11 cellular contexts compared by ENCODE assay signal in genomic region chr2:145380436-145381017, GRCh38.
DNase-seq lines count a peak whose midpoint lies in the region; ATAC-seq, FAIRE-seq and TF ChIP-seq lines count a peak whose summit lies in the region.
"Had no signal": no experiment of that assay in that cellular context is flagged by ENCODE, and none has a peak within 500 bp of the region (broad histone marks: within the 10 kb centered on the region; RNA-seq: fewer than 3 reads in every experiment).

No MANE protein-coding gene starts in this region.

- peaks cover under 1% of the 10 kb centered on the region for H3K9me3 Mint-ChIP-seq in mesothelial cell of epicardium
- H3K9me3 Mint-ChIP-seq: activated CD8-positive, alpha-beta T cell treated with anti-CD3 and anti-CD28 coated beads for 36 hours had no signal

- POLR2A ChIA-PET in K562 (lab: Yijun Ruan, JAX) = interaction anchor here (0.6 kb wide), 1 partner anchor 219 kb away, joined by 3 read pairs; no protein-coding TSS in a partner anchor

- no peaks in the 10 kb centered on the region for H3K27me3 Mint-ChIP-seq in mesothelial cell of epicardium (ENCODE audit: low read depth)
- H3K27me3 Mint-ChIP-seq: memory B cell had no signal

- no peak for ATAC-seq in K562
- ATAC-seq in GM18907 (IDR thresholded peaks at IDR 0.05; ENCODE audit: unreplicated experiment) = no peak
- ATAC-seq: activated CD8-positive, alpha-beta T cell treated with anti-CD3 and anti-CD28 coated beads for 36 hours had no signal

- TF ChIP-seq CTCF in K562 (IDR thresholded peaks at IDR 0.05 in 2 of 3, conservative IDR thresholded peaks at IDR 0.05 in 1 of 3; ENCODE audit: insufficient read depth in 2 of 3, low read depth in 1 of 3, low read length in 3 of 3) (no peak), mesothelial cell of epicardium (IDR thresholded peaks at IDR 0.05; ENCODE audit: unreplicated experiment) (no peak)

- H3K9me1 ChIP-seq in K562 (ENCODE audit: control insufficient read depth, insufficient read depth, low read length) = no peaks in the 10 kb centered on the region

- H3K27ac ChIP-seq in K562 (ENCODE audit: extremely low read depth, low read depth, low read length) = no peak overlapping the region

- 52% methylated on average over 4 of the region's 4 CpGs for WGBS in K562 (ENCODE audit: insufficient coverage, low coverage, missing lambda C conversion rate)

- no peaks in the 10 kb centered on the region for H3K36me3 ChIP-seq in K562 (ENCODE audit: control insufficient read depth, insufficient read depth, low read length)

- no peak overlapping the region for H3K9ac ChIP-seq in K562 (ENCODE audit: insufficient read depth in 1 of 2, low read depth in 2 of 2, low read length in 2 of 2)

- H4K20me1 ChIP-seq in K562 (replicated peaks; ENCODE audit: control insufficient read depth, insufficient read depth, low read length) = no peaks in the 10 kb centered on the region

- no peaks in the 10 kb centered on the region for H3K4me1 ChIP-seq in K562 (replicated peaks in 1 of 2; ENCODE audit: control insufficient read depth in 2 of 2, insufficient read depth in 2 of 2, low read length in 2 of 2)

- no peak overlapping the region for H3K4me2 ChIP-seq in K562 (ENCODE audit: insufficient read depth, low read length)

- no peaks in the 10 kb centered on the region for H3K36me3 Mint-ChIP-seq in mesothelial cell of epicardium
- H3K36me3 Mint-ChIP-seq: memory B cell had no signal

- in situ Hi-C loops in K562 (cut with MboI) = no loop called here

- no peak for TF ChIP-seq EP300 in K562 (IDR thresholded peaks at IDR 0.05; ENCODE audit: low read length)

- CTCF ChIA-PET in K562 (lab: Yijun Ruan, JAX; ENCODE audit: low intra/inter-chr PET ratio) = interaction anchor here (0.7 kb wide), 1 partner anchor 34 kb away, joined by 5 read pairs; no protein-coding TSS in a partner anchor

- no TSS peak for BruUV-seq in K562 (replicated peaks; lab: Mats Ljungman, UMichigan)

- no peak overlapping the region for H3K4me3 ChIP-seq in K562

- no peaks in the 10 kb centered on the region for H3K27me3 ChIP-seq in K562 (ENCODE audit: control insufficient read depth in 2 of 2, insufficient read depth in 2 of 2, low read length in 2 of 2)

- H3K4me3 Mint-ChIP-seq in mesothelial cell of epicardium = no peak overlapping the region
- H3K4me3 Mint-ChIP-seq: activated CD8-positive, alpha-beta T cell treated with anti-CD3 and anti-CD28 coated beads for 36 hours; memory B cell had no signal

- FAIRE-seq in K562 (lab: Jason Lieb, UNC) = no peak

- H3K79me2 ChIP-seq in K562 (ENCODE audit: control insufficient read depth, insufficient read depth, low read length) = no peaks in the 10 kb centered on the region

- TF ChIP-seq RAD21 in K562 (CRISPR knock-in tag; conservative IDR thresholded peaks at IDR 0.05 in 1 of 2, IDR thresholded peaks at IDR 0.05 in 1 of 2) = no peak

- H3K4me1 Mint-ChIP-seq in mesothelial cell of epicardium = peaks cover 8% of the 10 kb centered on the region
- H3K4me1 Mint-ChIP-seq: memory B cell had no signal

- H3K9me3 ChIP-seq in K562 (replicated peaks; ENCODE audit: control insufficient read depth, insufficient read depth, low read depth, low read length) = no peaks in the 10 kb centered on the region

- TF ChIP-seq POLR2A in K562 (conservative IDR thresholded peaks at IDR 0.05) = no peak

- intact Hi-C loops in K562 (cut with micrococcal nuclease) = no loop called here

- H2AFZ ChIP-seq in K562 (ENCODE audit: low read depth, low read length) = no peak overlapping the region

- H3K27ac Mint-ChIP-seq in mesothelial cell of epicardium = peak overlapping the region; percentile 22
- H3K27ac Mint-ChIP-seq: activated CD8-positive, alpha-beta T cell treated with anti-CD3 and anti-CD28 coated beads for 36 hours; memory B cell had no signal

- DNase-seq in COLO829 (ENCODE audit: low spot score) (peak; percentile 77), LHCN-M2 (ENCODE audit: low read depth) (peak; percentile 99), K562 (ENCODE audit: extremely low read depth in 1 of 4, low spot score in 3 of 4) (no peak), mesothelial cell of epicardium (ENCODE audit: low spot score in 2 of 2, unreplicated experiment in 2 of 2) (no peak), HuH-7.5 (ENCODE audit: low spot score) (no peak), inferior parietal cortex (ENCODE audit: extremely low spot score) (no peak)
- no peak for DNase-seq in activated effector memory CD4-positive, alpha-beta T cell treated with anti-CD3 and anti-CD28 coated beads, Interleukin-2, amount 50 U/mL, for 16 hours
- DNase-seq: activated CD8-positive, alpha-beta T cell treated with anti-CD3 and anti-CD28 coated beads for 36 hours; DND-41 had no signal

TF ChIP-seq in K562, 482 proteins besides CTCF, POLR2A, EP300 and RAD21:
- TF ChIP-seq FOSL1 (tag; conservative IDR thresholded peaks at IDR 0.05) = peak; percentile 43
- peak; percentile 22; the same call in 1 of the 2 replicates for TF ChIP-seq JUND (IDR thresholded peaks at IDR 0.05; ENCODE audit: borderline replicate concordance, low read depth, low read length)
- no peak for TF ChIP-seq JUND (tag; IDR thresholded peaks at IDR 0.05; ENCODE audit: borderline replicate concordance, low read depth, low read length)
- TF ChIP-seq ATF1 (CRISPR knock-in tag; IDR thresholded peaks at IDR 0.05) = no peak
- TF ChIP-seq ATF1 (tag; IDR thresholded peaks at IDR 0.05) = no peak
- peak; percentile 52 for TF ChIP-seq NFIC (IDR thresholded peaks at IDR 0.05)
TF ChIP-seq in K562: peak in this region for 3.

Comparison
In these comparisons a context has a peak if more than half of its experiments do, and no peak if none do; other contexts are left out.
1. DNase-seq: peak in COLO829 (single experiment) and LHCN-M2 (single experiment); none in K562 (0 of 4), mesothelial cell of epicardium (0 of 2), HuH-7.5 (single experiment), inferior parietal cortex (single experiment) and activated effector memory CD4-positive, alpha-beta T cell treated with anti-CD3 and anti-CD28 coated beads, Interleukin-2, amount 50 U/mL, for 16 hours (single experiment).